In the genomic region with DNA sequence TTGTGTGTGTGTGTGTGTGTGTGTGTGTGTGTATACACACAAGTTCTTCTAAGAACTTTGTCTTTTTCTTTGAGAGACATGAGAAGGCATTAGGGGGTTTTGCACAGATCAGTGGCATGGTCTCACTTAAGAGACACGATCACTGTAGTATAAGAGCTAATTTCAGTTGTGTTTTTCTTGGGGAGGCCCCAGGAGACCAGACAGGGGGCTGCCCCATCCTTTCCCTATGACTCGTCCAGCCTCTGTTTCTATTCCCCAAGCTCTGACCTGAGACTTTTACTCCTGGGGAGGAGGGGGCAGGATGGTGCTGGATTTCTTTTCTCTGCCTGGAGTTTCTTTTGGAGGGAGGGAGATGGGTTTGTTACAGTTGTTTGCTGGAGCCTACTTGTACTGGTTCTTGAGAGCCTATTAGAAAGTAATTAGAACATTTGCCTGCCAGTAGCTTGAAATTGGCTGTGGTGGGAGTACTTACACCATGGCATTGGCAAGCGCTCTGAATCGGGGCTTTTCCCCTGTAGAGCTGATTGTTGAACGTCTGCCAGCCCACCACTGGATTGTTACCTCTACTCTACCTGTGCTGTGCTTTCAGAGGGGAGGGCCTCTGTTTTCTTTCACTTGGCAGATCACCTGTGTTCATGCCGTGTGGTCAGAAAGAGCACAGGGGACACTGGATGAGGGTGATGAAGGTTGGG, we compare ENCODE assay signal across 13 cellular contexts.
A peak's percentile ranks its signal among the peaks of the same experiment; 100 is the strongest.
DNase-seq lines count a peak whose midpoint lies in the region; ATAC-seq and TF ChIP-seq lines count a peak whose summit lies in the region.
"Had no signal": no experiment of that assay in that cellular context is flagged by ENCODE, and none has a peak within 500 bp of the region (broad histone marks: within the 10 kb centered on the region; RNA-seq: fewer than 3 reads in every experiment).

No MANE protein-coding gene starts in this region.

- no peaks in the 10 kb centered on the region for H3K4me1 Mint-ChIP-seq in stimulated activated effector memory CD8-positive, alpha-beta T cell treated with anti-CD3 and anti-CD28 coated beads, Interleukin-12 subunit alpha, Interleukin-12 subunit beta, amount 100 ng/mL, for 72 hours

- peak; percentile 2 for ATAC-seq in stimulated activated effector memory CD8-positive, alpha-beta T cell treated with anti-CD3 and anti-CD28 coated beads, Interleukin-12 subunit alpha, Interleukin-12 subunit beta, amount 100 ng/mL, for 72 hours
- ATAC-seq: naive thymus-derived CD8-positive, alpha-beta T cell had no signal

- H3K4me3 Mint-ChIP-seq in stimulated activated effector memory CD8-positive, alpha-beta T cell treated with anti-CD3 and anti-CD28 coated beads, Interleukin-12 subunit alpha, Interleukin-12 subunit beta, amount 100 ng/mL, for 72 hours: no peak overlapping the region
- H3K4me3 Mint-ChIP-seq: naive thymus-derived CD8-positive, alpha-beta T cell had no signal

- H3K36me3 Mint-ChIP-seq in stimulated activated effector memory CD8-positive, alpha-beta T cell treated with anti-CD3 and anti-CD28 coated beads, Interleukin-12 subunit alpha, Interleukin-12 subunit beta, amount 100 ng/mL, for 72 hours: no peaks in the 10 kb centered on the region
- H3K36me3 Mint-ChIP-seq: naive thymus-derived CD8-positive, alpha-beta T cell had no signal

- DNase-seq in NCI-H510A treated with DMSO at 0.1 percent for 48 hours (lab: John Stamatoyannopoulos, UW): peak; percentile 9
- no peak for DNase-seq in NCI-H510A (lab: John Stamatoyannopoulos, UW)
- peak; percentile 59 for DNase-seq in GM20000 (ENCODE audit: low spot score)
- DNase-seq in LHCN-M2 (ENCODE audit: low read depth): peak; percentile 26
- DNase-seq in stimulated activated effector memory CD8-positive, alpha-beta T cell treated with anti-CD3 and anti-CD28 coated beads, Interleukin-12 subunit alpha, Interleukin-12 subunit beta, amount 100 ng/mL, for 72 hours (ENCODE audit: low spot score in 2 of 2): no peak
- no peak for DNase-seq in activated gamma-delta T cell (lab: John Stamatoyannopoulos, UW)
- no peak for DNase-seq in NCI-H1436 (lab: John Stamatoyannopoulos, UW)
- DNase-seq in 8988T: no peak
- DNase-seq: activated CD4-positive, CD25-positive, alpha-beta regulatory T cell treated with anti-CD3 and anti-CD28 coated beads, Interleukin-2, amount 50 U/mL, for 72 hours; Kasumi-1; naive thymus-derived CD8-positive, alpha-beta T cell; NCI-H2171; sigmoid colon had no signal

- no peak for TF ChIP-seq CTCF in GM20000 (IDR thresholded peaks at IDR 0.05; ENCODE audit: extremely low read depth, missing control alignments)

- H3K9me3 Mint-ChIP-seq in stimulated activated effector memory CD8-positive, alpha-beta T cell treated with anti-CD3 and anti-CD28 coated beads, Interleukin-12 subunit alpha, Interleukin-12 subunit beta, amount 100 ng/mL, for 72 hours: no peaks in the 10 kb centered on the region
- H3K9me3 Mint-ChIP-seq: naive thymus-derived CD8-positive, alpha-beta T cell had no signal

- no peak overlapping the region for H3K27ac Mint-ChIP-seq in stimulated activated effector memory CD8-positive, alpha-beta T cell treated with anti-CD3 and anti-CD28 coated beads, Interleukin-12 subunit alpha, Interleukin-12 subunit beta, amount 100 ng/mL, for 72 hours
- H3K27ac Mint-ChIP-seq: naive thymus-derived CD8-positive, alpha-beta T cell had no signal

Comparison
In these comparisons a context has a peak if more than half of its experiments do, and no peak if none do; other contexts are left out.
1. DNase-seq: peak in NCI-H510A treated with DMSO at 0.1 percent for 48 hours (single experiment), GM20000 (single experiment) and LHCN-M2 (single experiment); none in NCI-H510A (single experiment), stimulated activated effector memory CD8-positive, alpha-beta T cell treated with anti-CD3 and anti-CD28 coated beads, Interleukin-12 subunit alpha, Interleukin-12 subunit beta, amount 100 ng/mL, for 72 hours (0 of 2), activated gamma-delta T cell (single experiment), NCI-H1436 (single experiment) and 8988T (single experiment).